ENCODE assay signal across 1 cellular context in the genomic region with DNA sequence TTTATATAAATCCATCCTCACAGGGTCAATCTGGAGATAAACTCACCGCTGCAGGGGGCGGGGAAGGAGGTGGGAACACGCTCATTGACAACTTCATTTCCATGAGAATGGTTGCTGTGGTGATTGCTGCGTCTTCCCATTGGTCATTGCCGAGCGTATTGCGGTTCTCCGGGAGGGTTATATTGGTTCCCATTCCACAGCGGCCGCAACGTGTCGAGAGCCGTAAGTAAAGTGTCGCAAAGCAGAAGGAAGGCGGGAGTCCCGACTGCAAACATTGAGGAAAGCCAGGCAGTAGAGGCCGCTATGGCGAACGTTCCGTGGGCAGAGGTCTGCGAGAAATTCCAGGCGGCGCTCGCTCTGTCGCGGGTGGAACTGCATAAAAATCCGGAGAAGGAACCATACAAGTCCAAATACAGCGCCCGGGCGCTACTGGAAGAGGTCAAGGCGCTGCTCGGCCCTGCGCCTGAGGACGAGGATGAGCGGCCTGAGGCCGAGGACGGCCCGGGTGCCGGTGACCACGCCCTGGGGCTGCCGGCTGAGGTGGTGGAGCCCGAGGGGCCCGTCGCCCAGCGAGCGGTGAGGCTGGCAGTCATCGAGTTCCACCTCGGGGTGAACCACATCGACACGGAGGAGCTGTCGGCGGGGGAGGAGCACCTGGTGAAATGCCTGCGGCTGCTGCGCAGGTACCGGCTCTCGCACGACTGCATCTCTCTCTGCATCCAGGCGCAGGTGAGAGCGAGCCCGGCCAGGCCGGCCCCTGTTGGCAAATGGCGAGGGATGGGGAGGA.
TF ChIP-seq lines count a peak whose summit lies in the region.

A gene with protein sequence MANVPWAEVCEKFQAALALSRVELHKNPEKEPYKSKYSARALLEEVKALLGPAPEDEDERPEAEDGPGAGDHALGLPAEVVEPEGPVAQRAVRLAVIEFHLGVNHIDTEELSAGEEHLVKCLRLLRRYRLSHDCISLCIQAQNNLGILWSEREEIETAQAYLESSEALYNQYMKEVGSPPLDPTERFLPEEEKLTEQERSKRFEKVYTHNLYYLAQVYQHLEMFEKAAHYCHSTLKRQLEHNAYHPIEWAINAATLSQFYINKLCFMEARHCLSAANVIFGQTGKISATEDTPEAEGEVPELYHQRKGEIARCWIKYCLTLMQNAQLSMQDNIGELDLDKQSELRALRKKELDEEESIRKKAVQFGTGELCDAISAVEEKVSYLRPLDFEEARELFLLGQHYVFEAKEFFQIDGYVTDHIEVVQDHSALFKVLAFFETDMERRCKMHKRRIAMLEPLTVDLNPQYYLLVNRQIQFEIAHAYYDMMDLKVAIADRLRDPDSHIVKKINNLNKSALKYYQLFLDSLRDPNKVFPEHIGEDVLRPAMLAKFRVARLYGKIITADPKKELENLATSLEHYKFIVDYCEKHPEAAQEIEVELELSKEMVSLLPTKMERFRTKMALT (plus strand): TSS at position 274 of the 787 bp plus-strand sequence. CDS start 30 bp downstream, at position 304.

TF ChIP-seq in HepG2, 621 proteins besides CTCF, POLR2A, EP300 and RAD21 (continued from another document and continues in another):
- TF ChIP-seq, protein P1, sequence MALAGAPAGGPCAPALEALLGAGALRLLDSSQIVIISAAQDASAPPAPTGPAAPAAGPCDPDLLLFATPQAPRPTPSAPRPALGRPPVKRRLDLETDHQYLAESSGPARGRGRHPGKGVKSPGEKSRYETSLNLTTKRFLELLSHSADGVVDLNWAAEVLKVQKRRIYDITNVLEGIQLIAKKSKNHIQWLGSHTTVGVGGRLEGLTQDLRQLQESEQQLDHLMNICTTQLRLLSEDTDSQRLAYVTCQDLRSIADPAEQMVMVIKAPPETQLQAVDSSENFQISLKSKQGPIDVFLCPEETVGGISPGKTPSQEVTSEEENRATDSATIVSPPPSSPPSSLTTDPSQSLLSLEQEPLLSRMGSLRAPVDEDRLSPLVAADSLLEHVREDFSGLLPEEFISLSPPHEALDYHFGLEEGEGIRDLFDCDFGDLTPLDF (CRISPR knock-in tag; IDR thresholded peaks at IDR 0.05): peak; percentile 62; the same call in 1 of the 2 replicates
- TF ChIP-seq ZNF777 (CRISPR knock-in tag; IDR thresholded peaks at IDR 0.05) (peak; percentile 59), HOXA9 (CRISPR knock-in tag; IDR thresholded peaks at IDR 0.05; ENCODE audit: borderline replicate concordance) (no peak), IRX3 (CRISPR knock-in tag; IDR thresholded peaks at IDR 0.05; ENCODE audit: borderline replicate concordance, low read depth) (0 out of 2 replicates have a peak, but pooled peaks have one; percentile 80), FOXP1 (IDR thresholded peaks at IDR 0.05) (no peak), FOXP1 (CRISPR knock-in tag; IDR thresholded peaks at IDR 0.05) (no peak), GATAD1 (CRISPR knock-in tag; IDR thresholded peaks at IDR 0.05) (peak; percentile 93), ZBTB38 (CRISPR knock-in tag; IDR thresholded peaks at IDR 0.05) (no peak), ZNF451 (CRISPR knock-in tag; IDR thresholded peaks at IDR 0.05) (no peak), POGZ (CRISPR knock-in tag; IDR thresholded peaks at IDR 0.05) (peak; percentile 74), RXRA (CRISPR knock-in tag; IDR thresholded peaks at IDR 0.05) (peak; percentile 59), ZIK1 (CRISPR knock-in tag; IDR thresholded peaks at IDR 0.05; ENCODE audit: borderline replicate concordance, low read depth) (no peak), SP5 (CRISPR knock-in tag; IDR thresholded peaks at IDR 0.05; ENCODE audit: borderline replicate concordance, low read depth) (peak; percentile 32; the same call in 1 of the 2 replicates), ZNF879 (CRISPR knock-in tag; IDR thresholded peaks at IDR 0.05) (no peak), ZNF33A (CRISPR knock-in tag; IDR thresholded peaks at IDR 0.05; ENCODE audit: borderline replicate concordance) (no peak), HCFC1 (IDR thresholded peaks at IDR 0.05; ENCODE audit: low read depth, low read length) (0 out of 2 replicates have a peak, but pooled peaks have one; percentile 20), ZNF788 (CRISPR knock-in tag; IDR thresholded peaks at IDR 0.05; ENCODE audit: borderline replicate concordance) (peak; percentile 67; the same call in 1 of the 2 replicates), HMGA1 (CRISPR knock-in tag; conservative IDR thresholded peaks at IDR 0.05) (no peak), ZNF382 (CRISPR knock-in tag; IDR thresholded peaks at IDR 0.05; ENCODE audit: borderline replicate concordance) (no peak), ZNF724P (CRISPR knock-in tag; IDR thresholded peaks at IDR 0.05; ENCODE audit: borderline replicate concordance) (peak; percentile 84), PCBP1 (IDR thresholded peaks at IDR 0.05; ENCODE audit: borderline replicate concordance, low read depth, low read length) (peak; percentile 50; the same call in 1 of the 2 replicates), SP1 (IDR thresholded peaks at IDR 0.05) (no peak), SP1 (CRISPR knock-in tag; IDR thresholded peaks at IDR 0.05) (peak; percentile 11; the same call in 1 of the 2 replicates), MED8 (CRISPR knock-in tag; IDR thresholded peaks at IDR 0.05; ENCODE audit: insufficient replicate concordance) (peak; percentile 54), ZNF335 (CRISPR knock-in tag; IDR thresholded peaks at IDR 0.05) (peak; percentile 84), CEBPG (CRISPR knock-in tag; IDR thresholded peaks at IDR 0.05) (peak; percentile 35; the same call in 1 of the 2 replicates), FOXO1 (CRISPR knock-in tag; IDR thresholded peaks at IDR 0.05) (no peak; the same call in none of the 2 replicates), ZNF598 (CRISPR knock-in tag; IDR thresholded peaks at IDR 0.05; ENCODE audit: borderline replicate concordance) (0 out of 2 replicates have a peak, but pooled peaks have one; percentile 53), SIX1 (CRISPR knock-in tag; IDR thresholded peaks at IDR 0.05; ENCODE audit: borderline replicate concordance) (no peak), GFI1 (CRISPR knock-in tag; IDR thresholded peaks at IDR 0.05; ENCODE audit: borderline replicate concordance) (peak; percentile 67; the same call in 1 of the 2 replicates), SP2 (CRISPR knock-in tag; IDR thresholded peaks at IDR 0.05) (peak; percentile 66; the same call in 1 of the 2 replicates), ETV6 (CRISPR knock-in tag; conservative IDR thresholded peaks at IDR 0.05) (peak; percentile 54; the same call in 1 of the 2 replicates), ZNF138 (CRISPR knock-in tag; IDR thresholded peaks at IDR 0.05; ENCODE audit: low read depth) (0 out of 2 replicates have a peak, but pooled peaks have one; percentile 57), XBP1 (CRISPR knock-in tag; IDR thresholded peaks at IDR 0.05) (no peak), RNF2 (conservative IDR thresholded peaks at IDR 0.05; ENCODE audit: low read depth) (no peak; the same call in 1 of the 2 replicates), GPN1 (CRISPR knock-in tag; IDR thresholded peaks at IDR 0.05; ENCODE audit: borderline replicate concordance) (0 out of 2 replicates have a peak, but pooled peaks have one; percentile 11), RFXAP (CRISPR knock-in tag; IDR thresholded peaks at IDR 0.05; ENCODE audit: borderline replicate concordance) (no peak; the same call in 1 of the 2 replicates), NR2C2 (CRISPR knock-in tag; IDR thresholded peaks at IDR 0.05; ENCODE audit: borderline replicate concordance) (no peak; the same call in 1 of the 2 replicates), MAFF (IDR thresholded peaks at IDR 0.05; ENCODE audit: low read depth, low read length) (no peak), ZNF563 (CRISPR knock-in tag; IDR thresholded peaks at IDR 0.05) (peak; percentile 82; the same call in 1 of the 2 replicates), ZMYM4 (CRISPR knock-in tag; IDR thresholded peaks at IDR 0.05) (peak; percentile 94)
- TF ChIP-seq, protein P2, sequence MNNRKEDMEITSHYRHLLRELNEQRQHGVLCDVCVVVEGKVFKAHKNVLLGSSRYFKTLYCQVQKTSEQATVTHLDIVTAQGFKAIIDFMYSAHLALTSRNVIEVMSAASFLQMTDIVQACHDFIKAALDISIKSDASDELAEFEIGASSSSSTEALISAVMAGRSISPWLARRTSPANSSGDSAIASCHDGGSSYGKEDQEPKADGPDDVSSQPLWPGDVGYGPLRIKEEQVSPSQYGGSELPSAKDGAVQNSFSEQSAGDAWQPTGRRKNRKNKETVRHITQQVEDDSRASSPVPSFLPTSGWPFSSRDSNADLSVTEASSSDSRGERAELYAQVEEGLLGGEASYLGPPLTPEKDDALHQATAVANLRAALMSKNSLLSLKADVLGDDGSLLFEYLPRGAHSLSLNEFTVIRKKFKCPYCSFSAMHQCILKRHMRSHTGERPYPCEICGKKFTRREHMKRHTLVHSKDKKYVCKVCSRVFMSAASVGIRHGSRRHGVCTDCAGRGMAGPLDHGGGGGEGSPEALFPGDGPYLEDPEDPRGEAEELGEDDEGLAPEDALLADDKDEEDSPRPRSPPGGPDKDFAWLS (CRISPR knock-in tag; IDR thresholded peaks at IDR 0.05; ENCODE audit: borderline replicate concordance): no peak
- TF ChIP-seq, protein P3, sequence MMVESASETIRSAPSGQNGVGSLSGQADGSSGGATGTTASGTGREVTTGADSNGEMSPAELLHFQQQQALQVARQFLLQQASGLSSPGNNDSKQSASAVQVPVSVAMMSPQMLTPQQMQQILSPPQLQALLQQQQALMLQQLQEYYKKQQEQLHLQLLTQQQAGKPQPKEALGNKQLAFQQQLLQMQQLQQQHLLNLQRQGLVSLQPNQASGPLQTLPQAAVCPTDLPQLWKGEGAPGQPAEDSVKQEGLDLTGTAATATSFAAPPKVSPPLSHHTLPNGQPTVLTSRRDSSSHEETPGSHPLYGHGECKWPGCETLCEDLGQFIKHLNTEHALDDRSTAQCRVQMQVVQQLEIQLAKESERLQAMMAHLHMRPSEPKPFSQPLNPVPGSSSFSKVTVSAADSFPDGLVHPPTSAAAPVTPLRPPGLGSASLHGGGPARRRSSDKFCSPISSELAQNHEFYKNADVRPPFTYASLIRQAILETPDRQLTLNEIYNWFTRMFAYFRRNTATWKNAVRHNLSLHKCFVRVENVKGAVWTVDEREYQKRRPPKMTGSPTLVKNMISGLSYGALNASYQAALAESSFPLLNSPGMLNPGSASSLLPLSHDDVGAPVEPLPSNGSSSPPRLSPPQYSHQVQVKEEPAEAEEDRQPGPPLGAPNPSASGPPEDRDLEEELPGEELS (CRISPR knock-in tag; IDR thresholded peaks at IDR 0.05): peak; percentile 12; the same call in 1 of the 2 replicates
- TF ChIP-seq, protein P4, sequence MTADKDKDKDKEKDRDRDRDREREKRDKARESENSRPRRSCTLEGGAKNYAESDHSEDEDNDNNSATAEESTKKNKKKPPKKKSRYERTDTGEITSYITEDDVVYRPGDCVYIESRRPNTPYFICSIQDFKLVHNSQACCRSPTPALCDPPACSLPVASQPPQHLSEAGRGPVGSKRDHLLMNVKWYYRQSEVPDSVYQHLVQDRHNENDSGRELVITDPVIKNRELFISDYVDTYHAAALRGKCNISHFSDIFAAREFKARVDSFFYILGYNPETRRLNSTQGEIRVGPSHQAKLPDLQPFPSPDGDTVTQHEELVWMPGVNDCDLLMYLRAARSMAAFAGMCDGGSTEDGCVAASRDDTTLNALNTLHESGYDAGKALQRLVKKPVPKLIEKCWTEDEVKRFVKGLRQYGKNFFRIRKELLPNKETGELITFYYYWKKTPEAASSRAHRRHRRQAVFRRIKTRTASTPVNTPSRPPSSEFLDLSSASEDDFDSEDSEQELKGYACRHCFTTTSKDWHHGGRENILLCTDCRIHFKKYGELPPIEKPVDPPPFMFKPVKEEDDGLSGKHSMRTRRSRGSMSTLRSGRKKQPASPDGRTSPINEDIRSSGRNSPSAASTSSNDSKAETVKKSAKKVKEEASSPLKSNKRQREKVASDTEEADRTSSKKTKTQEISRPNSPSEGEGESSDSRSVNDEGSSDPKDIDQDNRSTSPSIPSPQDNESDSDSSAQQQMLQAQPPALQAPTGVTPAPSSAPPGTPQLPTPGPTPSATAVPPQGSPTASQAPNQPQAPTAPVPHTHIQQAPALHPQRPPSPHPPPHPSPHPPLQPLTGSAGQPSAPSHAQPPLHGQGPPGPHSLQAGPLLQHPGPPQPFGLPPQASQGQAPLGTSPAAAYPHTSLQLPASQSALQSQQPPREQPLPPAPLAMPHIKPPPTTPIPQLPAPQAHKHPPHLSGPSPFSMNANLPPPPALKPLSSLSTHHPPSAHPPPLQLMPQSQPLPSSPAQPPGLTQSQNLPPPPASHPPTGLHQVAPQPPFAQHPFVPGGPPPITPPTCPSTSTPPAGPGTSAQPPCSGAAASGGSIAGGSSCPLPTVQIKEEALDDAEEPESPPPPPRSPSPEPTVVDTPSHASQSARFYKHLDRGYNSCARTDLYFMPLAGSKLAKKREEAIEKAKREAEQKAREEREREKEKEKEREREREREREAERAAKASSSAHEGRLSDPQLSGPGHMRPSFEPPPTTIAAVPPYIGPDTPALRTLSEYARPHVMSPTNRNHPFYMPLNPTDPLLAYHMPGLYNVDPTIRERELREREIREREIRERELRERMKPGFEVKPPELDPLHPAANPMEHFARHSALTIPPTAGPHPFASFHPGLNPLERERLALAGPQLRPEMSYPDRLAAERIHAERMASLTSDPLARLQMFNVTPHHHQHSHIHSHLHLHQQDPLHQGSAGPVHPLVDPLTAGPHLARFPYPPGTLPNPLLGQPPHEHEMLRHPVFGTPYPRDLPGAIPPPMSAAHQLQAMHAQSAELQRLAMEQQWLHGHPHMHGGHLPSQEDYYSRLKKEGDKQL (CRISPR knock-in tag; IDR thresholded peaks at IDR 0.05; ENCODE audit: low read depth): no peak
- TF ChIP-seq, protein P5, sequence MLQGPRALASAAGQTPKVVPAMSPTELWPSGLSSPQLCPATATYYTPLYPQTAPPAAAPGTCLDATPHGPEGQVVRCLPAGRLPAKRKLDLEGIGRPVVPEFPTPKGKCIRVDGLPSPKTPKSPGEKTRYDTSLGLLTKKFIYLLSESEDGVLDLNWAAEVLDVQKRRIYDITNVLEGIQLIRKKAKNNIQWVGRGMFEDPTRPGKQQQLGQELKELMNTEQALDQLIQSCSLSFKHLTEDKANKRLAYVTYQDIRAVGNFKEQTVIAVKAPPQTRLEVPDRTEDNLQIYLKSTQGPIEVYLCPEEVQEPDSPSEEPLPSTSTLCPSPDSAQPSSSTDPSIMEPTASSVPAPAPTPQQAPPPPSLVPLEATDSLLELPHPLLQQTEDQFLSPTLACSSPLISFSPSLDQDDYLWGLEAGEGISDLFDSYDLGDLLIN (CRISPR knock-in tag; IDR thresholded peaks at IDR 0.05; ENCODE audit: borderline replicate concordance): no peak
- TF ChIP-seq, protein P6, sequence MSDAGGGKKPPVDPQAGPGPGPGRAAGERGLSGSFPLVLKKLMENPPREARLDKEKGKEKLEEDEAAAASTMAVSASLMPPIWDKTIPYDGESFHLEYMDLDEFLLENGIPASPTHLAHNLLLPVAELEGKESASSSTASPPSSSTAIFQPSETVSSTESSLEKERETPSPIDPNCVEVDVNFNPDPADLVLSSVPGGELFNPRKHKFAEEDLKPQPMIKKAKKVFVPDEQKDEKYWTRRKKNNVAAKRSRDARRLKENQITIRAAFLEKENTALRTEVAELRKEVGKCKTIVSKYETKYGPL (CRISPR knock-in tag; IDR thresholded peaks at IDR 0.05): no peak
- TF ChIP-seq, protein P7, sequence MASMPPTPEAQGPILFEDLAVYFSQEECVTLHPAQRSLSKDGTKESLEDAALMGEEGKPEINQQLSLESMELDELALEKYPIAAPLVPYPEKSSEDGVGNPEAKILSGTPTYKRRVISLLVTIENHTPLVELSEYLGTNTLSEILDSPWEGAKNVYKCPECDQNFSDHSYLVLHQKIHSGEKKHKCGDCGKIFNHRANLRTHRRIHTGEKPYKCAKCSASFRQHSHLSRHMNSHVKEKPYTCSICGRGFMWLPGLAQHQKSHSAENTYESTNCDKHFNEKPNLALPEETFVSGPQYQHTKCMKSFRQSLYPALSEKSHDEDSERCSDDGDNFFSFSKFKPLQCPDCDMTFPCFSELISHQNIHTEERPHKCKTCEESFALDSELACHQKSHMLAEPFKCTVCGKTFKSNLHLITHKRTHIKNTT (CRISPR knock-in tag; IDR thresholded peaks at IDR 0.05): no peak
